8 cellular contexts compared by ENCODE assay signal in the genomic region with DNA sequence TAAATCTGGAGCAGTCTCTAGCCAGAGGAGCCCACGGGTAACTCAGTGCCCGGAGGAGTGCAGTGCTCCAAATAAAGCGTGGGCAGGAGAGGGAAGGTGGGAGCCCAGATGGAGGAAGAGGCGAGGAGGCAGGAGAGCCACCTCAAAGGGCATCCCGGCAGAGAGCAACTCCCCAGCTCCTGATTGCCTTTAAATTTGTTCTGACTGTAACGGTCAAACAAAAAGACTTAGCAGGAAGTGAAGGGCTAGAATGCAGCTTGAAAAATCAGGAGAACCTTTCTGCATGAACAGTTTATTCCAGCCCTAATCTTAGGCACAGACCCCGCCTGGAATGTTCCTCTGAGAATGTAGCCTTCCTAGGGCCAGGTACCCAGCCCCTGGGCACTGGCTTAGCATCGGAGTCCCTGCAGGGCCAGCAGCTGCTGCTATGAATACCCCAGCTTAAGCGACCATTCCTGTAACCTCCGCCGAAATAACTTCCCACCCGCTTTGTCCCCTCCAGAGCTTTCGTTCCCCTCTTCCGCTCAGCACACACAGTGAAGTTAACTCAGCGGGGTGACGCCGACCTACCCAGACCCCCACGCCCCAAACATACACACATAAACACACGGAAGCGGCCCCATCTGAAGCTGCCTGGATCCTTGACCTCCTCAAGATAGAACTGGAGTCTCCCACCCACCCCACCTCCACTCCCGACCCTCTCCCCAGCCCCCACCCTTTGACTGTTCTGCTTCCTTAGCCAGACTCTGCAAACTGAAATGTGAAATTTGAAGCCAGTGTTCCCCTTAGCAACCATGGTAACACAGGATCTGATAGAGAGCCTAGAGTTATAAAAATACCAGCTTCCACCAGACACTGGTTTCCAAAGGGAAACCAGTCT.
A peak's percentile ranks its signal among the peaks of the same experiment; 100 is the strongest.
DNase-seq lines count a peak whose midpoint lies in the region; ATAC-seq and TF ChIP-seq lines count a peak whose summit lies in the region.

No MANE protein-coding gene starts in this region.

- no TSS peak for BruUV-seq in Calu3 (replicated peaks; lab: Mats Ljungman, UMichigan)

- H3K9me3 ChIP-seq in CD4-positive, alpha-beta memory T cell (ENCODE audit: control insufficient read depth in 1 of 2, low read length in 2 of 2): no peaks in the 10 kb centered on the region

- DNase-seq in ELF-1 (ENCODE audit: low read depth, low spot score) (peak; percentile 74), NCI-H69 (lab: John Stamatoyannopoulos, UW) (peak; percentile 96), endothelial cell (ENCODE audit: low spot score) (no peak), neural crest cell (ENCODE audit: low read depth, low spot score) (no peak), Calu3 (no peak)
- DNase-seq in stimulated activated naive CD4-positive, alpha-beta T cell treated with Interleukin-2 at 50 U/mL for 16 hours (lab: John Stamatoyannopoulos, UW): no peak
- DNase-seq in CD4-positive, alpha-beta memory T cell: no peak

- H3K4me3 ChIP-seq in CD4-positive, alpha-beta memory T cell (ENCODE audit: low read length in 2 of 2): no peak overlapping the region

- peaks cover 12% of the 10 kb centered on the region for H3K36me3 Mint-ChIP-seq in endothelial cell (ENCODE audit: low read depth, unreplicated experiment)
- peaks cover 12% of the 10 kb centered on the region for H3K36me3 Mint-ChIP-seq in neural crest cell (ENCODE audit: low read depth)
- peaks cover 13% of the 10 kb centered on the region for H3K36me3 Mint-ChIP-seq in Calu3 (ENCODE audit: insufficient read depth, unreplicated experiment)
- peaks cover 0 to 1% of the 10 kb centered on the region in 2 donors for H3K36me3 Mint-ChIP-seq in CD4-positive, alpha-beta memory T cell

- intact Hi-C loops in Calu3 (cut with micrococcal nuclease; ENCODE audit: unreplicated experiment): no loop called here
- intact Hi-C loops in CD4-positive, alpha-beta memory T cell (cut with micrococcal nuclease): no loop called here

- H3K27me3 Mint-ChIP-seq in endothelial cell (ENCODE audit: unreplicated experiment): peaks cover 4% of the 10 kb centered on the region
- no peaks in the 10 kb centered on the region for H3K27me3 Mint-ChIP-seq in neural crest cell (ENCODE audit: low read depth)
- H3K27me3 Mint-ChIP-seq in Calu3 (ENCODE audit: unreplicated experiment): no peaks in the 10 kb centered on the region
- H3K27me3 Mint-ChIP-seq in CD4-positive, alpha-beta memory T cell: no peaks in the 10 kb centered on the region

- no peaks in the 10 kb centered on the region for H3K27me3 ChIP-seq in CD4-positive, alpha-beta memory T cell (ENCODE audit: insufficient read depth, low read length)

- CTCF ChIA-PET in Calu3 (lab: Charles Lee): interaction anchor here (0.5 to 0.7 kb wide), 2 partner anchors 14 to 632 kb away, joined by 3 to 4 read pairs; no protein-coding TSS in a partner anchor
- CTCF ChIA-PET in CD4-positive, alpha-beta memory T cell (lab: Charles Lee; ENCODE audit: partially characterized antibody): no interaction called here

- no peaks in the 10 kb centered on the region for H3K9me3 Mint-ChIP-seq in endothelial cell (ENCODE audit: unreplicated experiment)
- H3K9me3 Mint-ChIP-seq in neural crest cell: peaks cover 4% of the 10 kb centered on the region
- H3K9me3 Mint-ChIP-seq in Calu3 (ENCODE audit: low read depth, unreplicated experiment): no peaks in the 10 kb centered on the region
- H3K9me3 Mint-ChIP-seq in CD4-positive, alpha-beta memory T cell: no peaks in the 10 kb centered on the region

- H3K4me1 Mint-ChIP-seq in endothelial cell (ENCODE audit: unreplicated experiment): peaks cover 49% of the 10 kb centered on the region
- peaks cover 65% of the 10 kb centered on the region for H3K4me1 Mint-ChIP-seq in neural crest cell
- peaks cover 8% of the 10 kb centered on the region for H3K4me1 Mint-ChIP-seq in Calu3 (ENCODE audit: low read depth, unreplicated experiment)
- H3K4me1 Mint-ChIP-seq in CD4-positive, alpha-beta memory T cell: peaks cover 13 to 45% (median 26%) of the 10 kb centered on the region in 4 donors

- TF ChIP-seq CTCF in endothelial cell (IDR thresholded peaks at IDR 0.05; ENCODE audit: unreplicated experiment) (no peak), neural crest cell (conservative IDR thresholded peaks at IDR 0.05) (no peak), Calu3 (IDR thresholded peaks at IDR 0.05; ENCODE audit: unreplicated experiment) (no peak)

- H3K27ac ChIP-seq in CD4-positive, alpha-beta memory T cell (ENCODE audit: low read depth, low read length): no peak overlapping the region

- H3K4me3 Mint-ChIP-seq in endothelial cell (ENCODE audit: unreplicated experiment): peak overlapping the region; percentile 81
- H3K4me3 Mint-ChIP-seq in neural crest cell: peak overlapping the region; percentile 58
- no peak overlapping the region for H3K4me3 Mint-ChIP-seq in Calu3 (ENCODE audit: low read depth, unreplicated experiment)
- H3K4me3 Mint-ChIP-seq in CD4-positive, alpha-beta memory T cell: peak overlapping the region in 2 of 8 donors; percentile 15 to 17

- H3K27ac Mint-ChIP-seq in endothelial cell (ENCODE audit: unreplicated experiment) (peak overlapping the region; percentile 99), neural crest cell (ENCODE audit: unreplicated experiment) (peak overlapping the region; percentile 88), Calu3 (ENCODE audit: unreplicated experiment) (no peak overlapping the region)
- peak overlapping the region in 2 of 7 donors; percentile 37 to 55 for H3K27ac Mint-ChIP-seq in CD4-positive, alpha-beta memory T cell

- H3K36me3 ChIP-seq in CD4-positive, alpha-beta memory T cell (ENCODE audit: insufficient read depth, low read length): no peaks in the 10 kb centered on the region

- peaks cover 32% of the 10 kb centered on the region for H3K4me1 ChIP-seq in CD4-positive, alpha-beta memory T cell (ENCODE audit: insufficient read depth, low read length)

- POLR2A ChIA-PET in CD4-positive, alpha-beta memory T cell (lab: Charles Lee; ENCODE audit: partially characterized antibody): interaction anchor here (1.2 to 2.7 kb wide), 2 partner anchors 11 to 14 kb away, joined by 3 to 14 read pairs; no protein-coding TSS in a partner anchor

- ATAC-seq in GM21390 (IDR thresholded peaks at IDR 0.05; ENCODE audit: unreplicated experiment): no peak

Comparison
In these comparisons a context has a peak if more than half of its experiments do, and no peak if none do; other contexts are left out.
1. DNase-seq: peak in ELF-1 (single experiment) and NCI-H69 (single experiment); none in endothelial cell (single experiment), neural crest cell (single experiment), Calu3 (single experiment), stimulated activated naive CD4-positive, alpha-beta T cell treated with Interleukin-2 at 50 U/mL for 16 hours (single experiment) and CD4-positive, alpha-beta memory T cell (0 of 5).